2 cellular contexts compared by ENCODE assay signal in genomic region chr2:197851451-197851850, GRCh38.
TF ChIP-seq lines count a peak whose summit lies in the region.

No MANE protein-coding gene starts in this region.

TF ChIP-seq in Ishikawa, 13 proteins besides CTCF, POLR2A, EP300 and RAD21 (continued from another document):
- no peak for TF ChIP-seq TCF12 (IDR thresholded peaks at IDR 0.05; ENCODE audit: low read depth)
- no peak for TF ChIP-seq YY1 (IDR thresholded peaks at IDR 0.05; ENCODE audit: low read depth)
- no peak for TF ChIP-seq TAF1 (IDR thresholded peaks at IDR 0.05; ENCODE audit: low read depth)
- no peak for TF ChIP-seq CREB1 (IDR thresholded peaks at IDR 0.05; ENCODE audit: low read depth)

TF ChIP-seq in K562, 482 proteins besides CTCF, POLR2A, EP300 and RAD21 (continued from another document):
- TF ChIP-seq, protein P1, sequence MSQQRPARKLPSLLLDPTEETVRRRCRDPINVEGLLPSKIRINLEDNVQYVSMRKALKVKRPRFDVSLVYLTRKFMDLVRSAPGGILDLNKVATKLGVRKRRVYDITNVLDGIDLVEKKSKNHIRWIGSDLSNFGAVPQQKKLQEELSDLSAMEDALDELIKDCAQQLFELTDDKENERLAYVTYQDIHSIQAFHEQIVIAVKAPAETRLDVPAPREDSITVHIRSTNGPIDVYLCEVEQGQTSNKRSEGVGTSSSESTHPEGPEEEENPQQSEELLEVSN (IDR thresholded peaks at IDR 0.05; ENCODE audit: borderline replicate concordance in 1 of 2, extremely low read depth in 1 of 2, insufficient read depth in 1 of 2, insufficient read length in 1 of 2, low read depth in 1 of 2, low read length in 1 of 2, poor library complexity in 1 of 2, severe bottlenecking in 1 of 2) = no peak
- TF ChIP-seq SMARCA4 (IDR thresholded peaks at IDR 0.05) (0 out of 2 replicates have a peak, but pooled peaks have one; percentile 13), DEAF1 (CRISPR knock-in tag; IDR thresholded peaks at IDR 0.05) (0 out of 2 replicates have a peak, but pooled peaks have one; percentile 43), DPF2 (IDR thresholded peaks at IDR 0.05) (0 out of 2 replicates have a peak, but pooled peaks have one; percentile 25), CC2D1A (IDR thresholded peaks at IDR 0.05) (peak; percentile 63; the same call in 1 of the 2 replicates), ZNF324 (CRISPR knock-in tag; IDR thresholded peaks at IDR 0.05) (no peak), ARID4B (CRISPR knock-in tag; IDR thresholded peaks at IDR 0.05) (no peak), TAL1 (IDR thresholded peaks at IDR 0.05) (peak; percentile 33; the same call in 1 of the 2 replicates), TRIM24 (IDR thresholded peaks at IDR 0.05) (0 out of 4 replicates have a peak, but pooled peaks of 1 of the 2 experiments have one; percentile 25), TCF3 (CRISPR knock-in tag; IDR thresholded peaks at IDR 0.05) (peak; percentile 50), ARID3A (IDR thresholded peaks at IDR 0.05; ENCODE audit: borderline replicate concordance, low read depth, low read length) (0 out of 2 replicates have a peak, but pooled peaks have one; percentile 34), C11orf30 (IDR thresholded peaks at IDR 0.05; ENCODE audit: low read depth) (no peak), ZNF140 (CRISPR knock-in tag; IDR thresholded peaks at IDR 0.05) (no peak), RCOR1 (IDR thresholded peaks at IDR 0.05; ENCODE audit: borderline replicate concordance in 1 of 2, low read depth in 2 of 2, low read length in 2 of 2) (peak in 1 of 2 experiments; percentile 50; a peak in 1 of 4 replicates), SMC3 (conservative IDR thresholded peaks at IDR 0.05; ENCODE audit: insufficient read depth, low read depth, low read length) (peak; percentile 51), JUND (IDR thresholded peaks at IDR 0.05; ENCODE audit: borderline replicate concordance, low read depth, low read length) (peak; percentile 28; the same call in 1 of the 2 replicates), JUND (tag; IDR thresholded peaks at IDR 0.05; ENCODE audit: borderline replicate concordance, low read depth, low read length) (no peak), ZKSCAN3 (CRISPR knock-in tag; IDR thresholded peaks at IDR 0.05) (peak; percentile 91), ARID1B (IDR thresholded peaks at IDR 0.05) (peak; percentile 59; the same call in 1 of the 2 replicates), CBFA2T3 (IDR thresholded peaks at IDR 0.05) (peak; percentile 67), ZNF311 (CRISPR knock-in tag; IDR thresholded peaks at IDR 0.05) (no peak), KDM1A (IDR thresholded peaks at IDR 0.05) (peak in 1 of 2 experiments; percentile 31; a peak in 1 of 4 replicates), ESRRA (IDR thresholded peaks at IDR 0.05; ENCODE audit: borderline replicate concordance, low read depth) (0 out of 2 replicates have a peak, but pooled peaks have one; percentile 31), ZNF12 (CRISPR knock-in tag; IDR thresholded peaks at IDR 0.05) (peak; percentile 49; the same call in 1 of the 2 replicates), TEAD4 (IDR thresholded peaks at IDR 0.05; ENCODE audit: low read length) (0 out of 2 replicates have a peak, but pooled peaks have one; percentile 20), TEAD4 (CRISPR knock-in tag; IDR thresholded peaks at IDR 0.05; ENCODE audit: borderline replicate concordance) (no peak), CHAMP1 (IDR thresholded peaks at IDR 0.05) (peak; percentile 61; the same call in 1 of the 2 replicates), BRD9 (IDR thresholded peaks at IDR 0.05; ENCODE audit: low read depth, partially characterized antibody) (peak; percentile 40), PHF21A (IDR thresholded peaks at IDR 0.05; ENCODE audit: borderline replicate concordance, low read depth) (0 out of 2 replicates have a peak, but pooled peaks have one; percentile 59)
- TF ChIP-seq, protein P2, sequence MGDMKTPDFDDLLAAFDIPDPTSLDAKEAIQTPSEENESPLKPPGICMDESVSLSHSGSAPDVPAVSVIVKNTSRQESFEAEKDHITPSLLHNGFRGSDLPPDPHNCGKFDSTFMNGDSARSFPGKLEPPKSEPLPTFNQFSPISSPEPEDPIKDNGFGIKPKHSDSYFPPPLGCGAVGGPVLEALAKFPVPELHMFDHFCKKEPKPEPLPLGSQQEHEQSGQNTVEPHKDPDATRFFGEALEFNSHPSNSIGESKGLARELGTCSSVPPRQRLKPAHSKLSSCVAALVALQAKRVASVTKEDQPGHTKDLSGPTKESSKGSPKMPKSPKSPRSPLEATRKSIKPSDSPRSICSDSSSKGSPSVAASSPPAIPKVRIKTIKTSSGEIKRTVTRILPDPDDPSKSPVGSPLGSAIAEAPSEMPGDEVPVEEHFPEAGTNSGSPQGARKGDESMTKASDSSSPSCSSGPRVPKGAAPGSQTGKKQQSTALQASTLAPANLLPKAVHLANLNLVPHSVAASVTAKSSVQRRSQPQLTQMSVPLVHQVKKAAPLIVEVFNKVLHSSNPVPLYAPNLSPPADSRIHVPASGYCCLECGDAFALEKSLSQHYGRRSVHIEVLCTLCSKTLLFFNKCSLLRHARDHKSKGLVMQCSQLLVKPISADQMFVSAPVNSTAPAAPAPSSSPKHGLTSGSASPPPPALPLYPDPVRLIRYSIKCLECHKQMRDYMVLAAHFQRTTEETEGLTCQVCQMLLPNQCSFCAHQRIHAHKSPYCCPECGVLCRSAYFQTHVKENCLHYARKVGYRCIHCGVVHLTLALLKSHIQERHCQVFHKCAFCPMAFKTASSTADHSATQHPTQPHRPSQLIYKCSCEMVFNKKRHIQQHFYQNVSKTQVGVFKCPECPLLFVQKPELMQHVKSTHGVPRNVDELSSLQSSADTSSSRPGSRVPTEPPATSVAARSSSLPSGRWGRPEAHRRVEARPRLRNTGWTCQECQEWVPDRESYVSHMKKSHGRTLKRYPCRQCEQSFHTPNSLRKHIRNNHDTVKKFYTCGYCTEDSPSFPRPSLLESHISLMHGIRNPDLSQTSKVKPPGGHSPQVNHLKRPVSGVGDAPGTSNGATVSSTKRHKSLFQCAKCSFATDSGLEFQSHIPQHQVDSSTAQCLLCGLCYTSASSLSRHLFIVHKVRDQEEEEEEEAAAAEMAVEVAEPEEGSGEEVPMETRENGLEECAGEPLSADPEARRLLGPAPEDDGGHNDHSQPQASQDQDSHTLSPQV (IDR thresholded peaks at IDR 0.05) = 0 out of 2 replicates have a peak, but pooled peaks have one; percentile 16
- TF ChIP-seq, protein P3, sequence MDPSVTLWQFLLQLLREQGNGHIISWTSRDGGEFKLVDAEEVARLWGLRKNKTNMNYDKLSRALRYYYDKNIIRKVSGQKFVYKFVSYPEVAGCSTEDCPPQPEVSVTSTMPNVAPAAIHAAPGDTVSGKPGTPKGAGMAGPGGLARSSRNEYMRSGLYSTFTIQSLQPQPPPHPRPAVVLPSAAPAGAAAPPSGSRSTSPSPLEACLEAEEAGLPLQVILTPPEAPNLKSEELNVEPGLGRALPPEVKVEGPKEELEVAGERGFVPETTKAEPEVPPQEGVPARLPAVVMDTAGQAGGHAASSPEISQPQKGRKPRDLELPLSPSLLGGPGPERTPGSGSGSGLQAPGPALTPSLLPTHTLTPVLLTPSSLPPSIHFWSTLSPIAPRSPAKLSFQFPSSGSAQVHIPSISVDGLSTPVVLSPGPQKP (CRISPR knock-in tag; IDR thresholded peaks at IDR 0.05) = no peak
TF ChIP-seq in K562: peak in this region for 25.
